9 cellular contexts compared by ENCODE assay signal in the genomic region with DNA sequence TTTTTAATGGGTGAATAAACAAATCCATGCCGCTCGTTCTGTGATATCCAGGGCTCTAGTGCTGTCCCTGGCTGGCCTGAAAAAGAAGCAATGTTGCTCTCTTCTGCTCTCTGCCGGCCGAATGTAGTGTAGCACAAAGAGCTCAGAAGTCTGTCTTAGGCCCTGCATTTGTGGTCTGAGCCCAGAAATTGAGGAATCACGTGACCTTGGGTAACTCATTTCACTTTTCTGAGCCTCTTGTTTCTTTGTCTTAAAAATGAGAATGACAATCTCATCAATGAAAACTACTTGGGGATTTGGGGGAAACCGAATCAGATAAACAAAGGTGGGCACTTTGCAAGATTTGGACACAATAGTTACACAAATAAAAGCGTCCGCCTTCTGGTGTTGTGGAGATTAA.
DNase-seq lines count a peak whose midpoint lies in the region; ATAC-seq, FAIRE-seq and TF ChIP-seq lines count a peak whose summit lies in the region.
"Had no signal": no experiment of that assay in that cellular context is flagged by ENCODE, and none has a peak within 500 bp of the region (broad histone marks: within the 10 kb centered on the region; RNA-seq: fewer than 3 reads in every experiment).

No MANE protein-coding gene starts in this region.

- DNase-seq in BJ (ENCODE audit: low read depth) (peak; percentile 8), GM18507 (ENCODE audit: extremely low spot score, insufficient read length, low read depth) (peak; percentile 35), NCI-H2171 treated with DMSO at 0.1 percent for 48 hours (lab: John Stamatoyannopoulos, UW) (peak; percentile 10), esophagus muscularis mucosa (ENCODE audit: extremely low spot score) (no peak), thoracic aorta (ENCODE audit: low spot score) (peak; percentile 10)
- DNase-seq in activated CD8-positive, alpha-beta T cell treated with anti-CD3 and anti-CD28 coated beads for 36 hours, result peak; percentile 67
- DNase-seq in naive thymus-derived CD8-positive, alpha-beta T cell, result peak in 6 of 10 donors; percentile 8 to 30 (median 19)

- no peaks in the 10 kb centered on the region; the same call in 1 of the 2 replicates for H3K27me3 ChIP-seq in BJ (ENCODE audit: control insufficient read depth, insufficient read depth, low read length)
- H3K27me3 ChIP-seq in esophagus muscularis mucosa, result peaks cover 0 to 7% (median 0%) of the 10 kb centered on the region in 4 donors
- H3K27me3 ChIP-seq in thoracic aorta (replicated peaks; ENCODE audit: insufficient read depth), result no peaks in the 10 kb centered on the region

- H3K27me3 Mint-ChIP-seq in activated CD8-positive, alpha-beta T cell treated with anti-CD3 and anti-CD28 coated beads for 36 hours, result peaks cover 4% of the 10 kb centered on the region
- peaks cover 2 to 17% (median 3%) of the 10 kb centered on the region in 5 donors for H3K27me3 Mint-ChIP-seq in naive thymus-derived CD8-positive, alpha-beta T cell

- H3K36me3 Mint-ChIP-seq in activated CD8-positive, alpha-beta T cell treated with anti-CD3 and anti-CD28 coated beads for 36 hours (ENCODE audit: low read depth), result no peaks in the 10 kb centered on the region
- H3K36me3 Mint-ChIP-seq in naive thymus-derived CD8-positive, alpha-beta T cell, result no peaks in the 10 kb centered on the region

- no peaks in the 10 kb centered on the region for H3K4me1 Mint-ChIP-seq in activated CD8-positive, alpha-beta T cell treated with anti-CD3 and anti-CD28 coated beads for 36 hours (ENCODE audit: low read depth)
- no peaks in the 10 kb centered on the region for H3K4me1 Mint-ChIP-seq in naive thymus-derived CD8-positive, alpha-beta T cell

- H3K4me3 ChIP-seq in BJ (ENCODE audit: low read depth, low read length) (no peak overlapping the region), esophagus muscularis mucosa (no peak overlapping the region), thoracic aorta (no peak overlapping the region)

- H3K9me3 ChIP-seq in esophagus muscularis mucosa, result no peaks in the 10 kb centered on the region
- H3K9me3 ChIP-seq in thoracic aorta, result no peaks in the 10 kb centered on the region

- intact Hi-C loops in activated CD8-positive, alpha-beta T cell treated with anti-CD3 and anti-CD28 coated beads for 36 hours (cut with micrococcal nuclease), result loop anchor here (5.0 kb wide), 1 partner anchor 152 kb away; no protein-coding TSS in a partner anchor
- intact Hi-C loops in esophagus muscularis mucosa (cut with DNase I), result loop anchor here (5.0 kb wide), 1 partner anchor 152 kb away; no protein-coding TSS in a partner anchor

- ATAC-seq in activated CD8-positive, alpha-beta T cell treated with anti-CD3 and anti-CD28 coated beads for 36 hours, result peak; percentile 78
- peak; percentile 50 to 57 for ATAC-seq in naive thymus-derived CD8-positive, alpha-beta T cell
- ATAC-seq in thoracic aorta (ENCODE audit: insufficient number of reproducible peaks, low FRiP score, low read depth), result peak; percentile 78
- no peak for ATAC-seq in GM21737 (IDR thresholded peaks at IDR 0.05; ENCODE audit: unreplicated experiment)

- H3K27ac ChIP-seq in esophagus muscularis mucosa (replicated peaks in 1 of 4) (no peak overlapping the region), thoracic aorta (no peak overlapping the region)

- CTCF ChIA-PET in BJ (lab: Yijun Ruan, JAX), result interaction anchor here (0.6 to 1.6 kb wide), 7 partner anchors 9 to 636 kb away, joined by 3 to 7 read pairs (median 3); no protein-coding TSS in a partner anchor
- CTCF ChIA-PET in activated CD8-positive, alpha-beta T cell treated with anti-CD3 and anti-CD28 coated beads for 36 hours (lab: Charles Lee), result interaction anchor here (0.9 to 1.8 kb wide), 8 partner anchors 8 to 92 kb away, joined by 3 to 5 read pairs (median 3); no protein-coding TSS in a partner anchor

- no peak overlapping the region for H3K27ac Mint-ChIP-seq in activated CD8-positive, alpha-beta T cell treated with anti-CD3 and anti-CD28 coated beads for 36 hours
- no peak overlapping the region for H3K27ac Mint-ChIP-seq in naive thymus-derived CD8-positive, alpha-beta T cell
- H3K27ac Mint-ChIP-seq: stimulated activated naive CD8-positive, alpha-beta T cell treated with anti-CD3 and anti-CD28 coated beads, Interleukin-15, Interleukin-2, amounts not matched to agents 100 ng/mL and 50 ng/mL, for 24 hours had no signal

- no peak for TF ChIP-seq EP300 in esophagus muscularis mucosa (IDR thresholded peaks at IDR 0.05)

- H3K4me3 Mint-ChIP-seq in activated CD8-positive, alpha-beta T cell treated with anti-CD3 and anti-CD28 coated beads for 36 hours, result no peak overlapping the region
- no peak overlapping the region for H3K4me3 Mint-ChIP-seq in naive thymus-derived CD8-positive, alpha-beta T cell
- H3K4me3 Mint-ChIP-seq: stimulated activated naive CD8-positive, alpha-beta T cell treated with anti-CD3 and anti-CD28 coated beads, Interleukin-15, Interleukin-2, amounts not matched to agents 100 ng/mL and 50 ng/mL, for 24 hours had no signal

- no peaks in the 10 kb centered on the region for H3K9me3 Mint-ChIP-seq in activated CD8-positive, alpha-beta T cell treated with anti-CD3 and anti-CD28 coated beads for 36 hours
- H3K9me3 Mint-ChIP-seq in naive thymus-derived CD8-positive, alpha-beta T cell, result peaks cover 0 to 2% (median 0%) of the 10 kb centered on the region in 9 donors
- H3K9me3 Mint-ChIP-seq: stimulated activated naive CD8-positive, alpha-beta T cell treated with anti-CD3 and anti-CD28 coated beads, Interleukin-15, Interleukin-2, amounts not matched to agents 100 ng/mL and 50 ng/mL, for 24 hours had no signal

- WGBS in esophagus muscularis mucosa, result 35% methylated on average over 8 of the region's 8 CpGs

- TF ChIP-seq CTCF in BJ (IDR thresholded peaks at IDR 0.05; ENCODE audit: insufficient read depth, low read depth, low read length) (peak; percentile 81), esophagus muscularis mucosa (IDR thresholded peaks at IDR 0.05) (peak; percentile 77 to 83 (median 77)), thoracic aorta (IDR thresholded peaks at IDR 0.05) (peak; percentile 73)
- TF ChIP-seq CTCF in activated CD8-positive, alpha-beta T cell treated with anti-CD3 and anti-CD28 coated beads for 36 hours (IDR thresholded peaks at IDR 0.05), result peak; percentile 79

- FAIRE-seq in GM18507 (lab: Jason Lieb, UNC), result peak; percentile 89

- no peak for TF ChIP-seq POLR2A in esophagus muscularis mucosa (IDR thresholded peaks at IDR 0.05; ENCODE audit: low read depth)

- POLR2A ChIA-PET in BJ (lab: Charles Lee), result no interaction called here
- POLR2A ChIA-PET in activated CD8-positive, alpha-beta T cell treated with anti-CD3 and anti-CD28 coated beads for 36 hours (lab: Charles Lee), result no interaction called here
- POLR2A ChIA-PET in naive thymus-derived CD8-positive, alpha-beta T cell (lab: Charles Lee), result no interaction called here

- H3K36me3 ChIP-seq in BJ (ENCODE audit: control insufficient read depth, insufficient read depth, low read length), result no peaks in the 10 kb centered on the region
- no peaks in the 10 kb centered on the region for H3K36me3 ChIP-seq in esophagus muscularis mucosa
- no peaks in the 10 kb centered on the region for H3K36me3 ChIP-seq in thoracic aorta

- no peaks in the 10 kb centered on the region for H3K4me1 ChIP-seq in esophagus muscularis mucosa
- no peaks in the 10 kb centered on the region for H3K4me1 ChIP-seq in thoracic aorta (ENCODE audit: control insufficient read depth in 1 of 2, low read depth in 2 of 2)
